ENCODE assay signal across 19 cellular contexts in genomic region chr4:91826186-91826585, GRCh38.
A peak's percentile ranks its signal among the peaks of the same experiment; 100 is the strongest.
DNase-seq lines count a peak whose midpoint lies in the region; ATAC-seq, FAIRE-seq and TF ChIP-seq lines count a peak whose summit lies in the region.
"Had no signal": no experiment of that assay in that cellular context is flagged by ENCODE, and none has a peak within 500 bp of the region (broad histone marks: within the 10 kb centered on the region; RNA-seq: fewer than 3 reads in every experiment).

No MANE protein-coding gene starts in this region.

- H3K4me3 Mint-ChIP-seq in astrocyte (ENCODE audit: unreplicated experiment) = no peak overlapping the region
- H3K4me3 Mint-ChIP-seq: endodermal cell; T-helper 2 cell treated with Interferon-gamma antibody and Interleukin-4, amounts not matched to agents 5 μg/mL and 100 μg/mL, for 36 hours had no signal

- H3K27ac Mint-ChIP-seq in astrocyte (ENCODE audit: unreplicated experiment) = peak overlapping the region; percentile 96
- H3K27ac Mint-ChIP-seq: endodermal cell; T-helper 2 cell treated with Interferon-gamma antibody and Interleukin-4, amounts not matched to agents 5 μg/mL and 100 μg/mL, for 36 hours had no signal

- ATAC-seq in mucosa of descending colon (no peak), HG02852 (IDR thresholded peaks at IDR 0.05; ENCODE audit: unreplicated experiment) (no peak)
- no peak for ATAC-seq in stimulated activated naive CD8-positive, alpha-beta T cell treated with anti-CD3 and anti-CD28 coated beads, Interleukin-15, Interleukin-2, amounts not matched to agents 100 U/mL and 50 U/mL, for 24 hours
- ATAC-seq: K562 had no signal

- H3K4me2 ChIP-seq in astrocyte (ENCODE audit: low read length) = peak overlapping the region; percentile 15
- H3K4me2 ChIP-seq: BLaER1 treated with 17β-estradiol and CSF1 and Interleukin-3, amounts not matched to agents 10 nM and 100 nM had no signal

- intact Hi-C loops in mucosa of descending colon (cut with DNase I, micrococcal nuclease) = no loop called here

- FAIRE-seq in HTR-8/SVneo (lab: Jason Lieb, UNC) = no peak
- no peak for FAIRE-seq in astrocyte (lab: Jason Lieb, UNC)
- FAIRE-seq: A204.1, K562 had no signal

- no peaks in the 10 kb centered on the region for H3K36me3 Mint-ChIP-seq in astrocyte (ENCODE audit: low read depth, unreplicated experiment)

- DNase-seq in A172 (ENCODE audit: low spot score) = peak; percentile 77
- peak; percentile 3 for DNase-seq in HTR-8/SVneo (ENCODE audit: insufficient read length, low spot score)
- peak; percentile 55 for DNase-seq in astrocyte (ENCODE audit: low read depth)
- DNase-seq in foreskin melanocyte = peak; percentile 17
- no peak for DNase-seq in GF-D8 (lab: John Stamatoyannopoulos, UW)
- DNase-seq in mucosa of descending colon = no peak
- no peak for DNase-seq in stimulated activated naive CD8-positive, alpha-beta T cell treated with anti-CD3 and anti-CD28 coated beads, Interleukin-15, Interleukin-2, amounts not matched to agents 100 U/mL and 50 U/mL, for 24 hours
- DNase-seq: activated CD4-positive, CD25-positive, alpha-beta regulatory T cell treated with anti-CD3 and anti-CD28 coated beads, Interleukin-2, amount 50 U/mL, for 72 hours; endodermal cell; left ventricle myocardium inferior; NCI-H1092; NCI-H526 treated with DMSO at 0.1 percent for 48 hours; stimulated activated CD4-positive, alpha-beta T cell treated with anti-CD3 and anti-CD28 coated beads, Interleukin-12 subunit alpha, Interleukin-12 subunit beta, amount 100 ng/mL, for 4 hours had no signal

- H2AFZ ChIP-seq in astrocyte (ENCODE audit: low read depth, low read length) = no peak overlapping the region

- TF ChIP-seq CTCF in astrocyte (IDR thresholded peaks at IDR 0.05; ENCODE audit: insufficient read depth, low read depth, low read length) (no peak), mucosa of descending colon (IDR thresholded peaks at IDR 0.05) (no peak)

- H4K20me1 ChIP-seq in astrocyte (ENCODE audit: insufficient read depth, low read length) = no peaks in the 10 kb centered on the region
- H4K20me1 ChIP-seq: BLaER1 treated with 17β-estradiol and CSF1 and Interleukin-3, amounts not matched to agents 10 nM and 100 nM had no signal

- H3K27ac ChIP-seq in astrocyte (ENCODE audit: low read depth, low read length) = no peak overlapping the region
- H3K27ac ChIP-seq: BLaER1 treated with 17β-estradiol and CSF1 and Interleukin-3, amounts not matched to agents 10 nM and 100 nM; left ventricle myocardium inferior; SJSA1 had no signal

- peaks cover 22% of the 10 kb centered on the region for H3K4me1 Mint-ChIP-seq in astrocyte (ENCODE audit: low read depth, unreplicated experiment)

- H3K4me3 ChIP-seq in astrocyte (ENCODE audit: insufficient read depth, low read depth, low read length) = no peak overlapping the region
- no peak overlapping the region for H3K4me3 ChIP-seq in mucosa of descending colon
- H3K4me3 ChIP-seq: BLaER1 treated with 17β-estradiol and CSF1 and Interleukin-3, amounts not matched to agents 10 nM and 100 nM; K562; left ventricle myocardium inferior; SJSA1 had no signal

- H3K9me3 ChIP-seq in astrocyte (ENCODE audit: insufficient read depth, low read depth, low read length) = no peaks in the 10 kb centered on the region
- H3K9me3 ChIP-seq in mucosa of descending colon = peaks cover 3% of the 10 kb centered on the region

- H3K4me1 ChIP-seq in astrocyte (ENCODE audit: insufficient read depth, low read length) = no peaks in the 10 kb centered on the region
- no peaks in the 10 kb centered on the region for H3K4me1 ChIP-seq in mucosa of descending colon (ENCODE audit: low read depth)
- H3K4me1 ChIP-seq: BLaER1 treated with 17β-estradiol and CSF1 and Interleukin-3, amounts not matched to agents 10 nM and 100 nM; left ventricle myocardium inferior; SJSA1 had no signal

- no peaks in the 10 kb centered on the region for H3K27me3 Mint-ChIP-seq in astrocyte (ENCODE audit: low read depth, unreplicated experiment)

- H3K9me3 Mint-ChIP-seq in astrocyte (ENCODE audit: unreplicated experiment) = peaks cover 26% of the 10 kb centered on the region

- H3K9ac ChIP-seq in astrocyte (ENCODE audit: low read length) = no peak overlapping the region
- H3K9ac ChIP-seq: BLaER1 treated with 17β-estradiol and CSF1 and Interleukin-3, amounts not matched to agents 10 nM and 100 nM had no signal

- no peaks in the 10 kb centered on the region for H3K27me3 ChIP-seq in astrocyte (ENCODE audit: insufficient read depth, low read length)
- H3K27me3 ChIP-seq: BLaER1 treated with 17β-estradiol and CSF1 and Interleukin-3, amounts not matched to agents 10 nM and 100 nM; SJSA1 had no signal

- H3K79me2 ChIP-seq in astrocyte (ENCODE audit: insufficient read depth, low read length) = no peaks in the 10 kb centered on the region

- H3K36me3 ChIP-seq in astrocyte (ENCODE audit: insufficient read depth, low read length) = no peaks in the 10 kb centered on the region
- no peaks in the 10 kb centered on the region for H3K36me3 ChIP-seq in mucosa of descending colon (ENCODE audit: low read depth)
- H3K36me3 ChIP-seq: BLaER1 treated with 17β-estradiol and CSF1 and Interleukin-3, amounts not matched to agents 10 nM and 100 nM; left ventricle myocardium inferior; SJSA1 had no signal

Comparison
In these comparisons a context has a peak if more than half of its experiments do, and no peak if none do; other contexts are left out.
1. DNase-seq: peak in A172 (single experiment), HTR-8/SVneo (single experiment), astrocyte (single experiment) and foreskin melanocyte (single experiment); none in GF-D8 (single experiment), mucosa of descending colon (0 of 3) and stimulated activated naive CD8-positive, alpha-beta T cell treated with anti-CD3 and anti-CD28 coated beads, Interleukin-15, Interleukin-2, amounts not matched to agents 100 U/mL and 50 U/mL, for 24 hours (single experiment).